In the genomic region with DNA sequence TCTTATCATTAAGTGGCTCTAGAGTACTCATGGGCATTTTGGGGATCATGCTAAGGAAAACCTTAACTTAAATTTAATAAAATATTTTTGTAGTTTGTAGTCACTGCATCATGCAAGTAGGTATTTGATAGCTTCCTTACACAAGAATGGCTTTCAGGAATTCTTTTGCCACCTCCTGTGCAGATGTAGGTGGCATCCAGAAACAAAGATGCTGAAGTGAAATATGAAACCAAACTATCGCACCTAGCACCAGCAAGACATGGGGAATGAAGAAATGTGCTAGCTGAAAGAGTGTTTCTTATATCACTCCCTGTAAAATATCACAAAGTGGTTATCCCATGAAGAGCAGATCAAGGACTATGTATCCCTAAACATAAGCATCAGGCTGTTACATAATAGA, we compare ENCODE assay signal across 3 cellular contexts.
"Had no signal": no experiment of that assay in that cellular context is flagged by ENCODE, and none has a peak within 500 bp of the region (broad histone marks: within the 10 kb centered on the region; RNA-seq: fewer than 3 reads in every experiment).

No MANE protein-coding gene starts in this region.

- H3K27me3 Mint-ChIP-seq: IgD-negative memory B cell had no signal

- H3K9me3 Mint-ChIP-seq: GM23338 had no signal

- H3K36me3 Mint-ChIP-seq: IgD-negative memory B cell had no signal

- DNase-seq: HFFc6 had no signal

- H3K4me3 Mint-ChIP-seq: GM23338, HFFc6, IgD-negative memory B cell had no signal

- H3K27ac Mint-ChIP-seq: GM23338, HFFc6, IgD-negative memory B cell had no signal

- H3K4me1 Mint-ChIP-seq: IgD-negative memory B cell had no signal
